Comparison of ENCODE assay signal across 8 cellular contexts in genomic region chr5:138463335-138464017, GRCh38. TPM values are rescaled to one million over a fixed set of nuclear protein-coding genes. Genes with fewer than 3 reads are reported as not detected.
A peak's percentile ranks its signal among the peaks of the same experiment; 100 is the strongest.
DNase-seq lines count a peak whose midpoint lies in the region; ATAC-seq and TF ChIP-seq lines count a peak whose summit lies in the region.

No MANE protein-coding gene starts in this region.

- intact Hi-C loops in activated CD4-positive, alpha-beta T cell treated with anti-CD3 and anti-CD28 coated beads for 36 hours (cut with DNase I, micrococcal nuclease): loop anchor here (1.0 to 10.0 kb wide), 18 partner anchors 13 to 1101 kb away; partner anchors contain the start of genes ETF1 (in 2 of the 2), BRD8 (in 1 of the 2), CDC23 (in 1 of the 2) and FAM13B (in 1 of the 2)
- intact Hi-C loops in gastrocnemius medialis (cut with DNase I; ENCODE audit: low total_unique reads): loop anchor here (1.0 to 10.0 kb wide), 3 partner anchors 39 to 801 kb away; partner anchors contain the start of gene HSPA9

- TF ChIP-seq CTCF in WTC11 (IDR thresholded peaks at IDR 0.05) (no peak), gastrocnemius medialis (IDR thresholded peaks at IDR 0.05 in 4 of 5, conservative IDR thresholded peaks at IDR 0.05 in 1 of 5) (no peak)

- ATAC-seq in activated CD4-positive, alpha-beta T cell treated with anti-CD3 and anti-CD28 coated beads for 36 hours: no peak
- ATAC-seq in WTC11 (no peak), gastrocnemius medialis (peak; percentile 5 to 7), GM21390 (IDR thresholded peaks at IDR 0.05; ENCODE audit: unreplicated experiment) (no peak), HG02588 (IDR thresholded peaks at IDR 0.05; ENCODE audit: unreplicated experiment) (no peak)

- peak overlapping the region; percentile 94 to 99 (median 96) for H3K27ac ChIP-seq in gastrocnemius medialis

- no peak for TF ChIP-seq POLR2A in gastrocnemius medialis (IDR thresholded peaks at IDR 0.05)

- peak overlapping the region; percentile 77 for H3K4me3 Mint-ChIP-seq in activated CD4-positive, alpha-beta T cell treated with anti-CD3 and anti-CD28 coated beads for 36 hours
- H3K4me3 Mint-ChIP-seq in WTC11: peak overlapping the region; percentile 83

- H3K4me1 Mint-ChIP-seq in activated CD4-positive, alpha-beta T cell treated with anti-CD3 and anti-CD28 coated beads for 36 hours: peaks cover 60% of the 10 kb centered on the region
- 0 out of 2 replicates have a peak, but pooled peaks cover 10% of the 10 kb centered on the region for H3K4me1 Mint-ChIP-seq in WTC11

- POLR2A ChIA-PET in activated CD4-positive, alpha-beta T cell treated with anti-CD3 and anti-CD28 coated beads for 36 hours (lab: Charles Lee): interaction anchor here (0.7 to 2.8 kb wide), 4 partner anchors 15 to 80 kb away, joined by 3 to 22 read pairs (median 3); partner anchors contain the start of gene ETF1
- POLR2A ChIA-PET in WTC11 (lab: Charles Lee): interaction anchor here (0.8 to 3.1 kb wide), 4 partner anchors 8 to 80 kb away, joined by 3 to 18 read pairs (median 9); partner anchors contain the start of gene ETF1

- CTCF ChIA-PET in activated CD4-positive, alpha-beta T cell treated with anti-CD3 and anti-CD28 coated beads for 36 hours (lab: Charles Lee): interaction anchor here (0.6 to 2.7 kb wide), 6 partner anchors 11 to 111 kb away, joined by 3 to 10 read pairs (median 6); partner anchors contain the start of gene ETF1
- CTCF ChIA-PET in WTC11 (lab: Charles Lee): interaction anchor here (0.6 to 13.9 kb wide), 14 partner anchors 8 to 924 kb away, joined by 3 to 254 read pairs (median 7); partner anchors contain the start of gene ETF1

- H3K36me3 Mint-ChIP-seq in activated CD4-positive, alpha-beta T cell treated with anti-CD3 and anti-CD28 coated beads for 36 hours (ENCODE audit: low read depth): peaks cover 27% of the 10 kb centered on the region
- peaks cover 20% of the 10 kb centered on the region for H3K36me3 Mint-ChIP-seq in WTC11

- peaks cover 14 to 22% of the 10 kb centered on the region in 2 donors for H3K4me1 ChIP-seq in gastrocnemius medialis

- peak overlapping the region; percentile 78 to 98 (median 90) for H3K4me3 ChIP-seq in gastrocnemius medialis

- in situ Hi-C loops in gastrocnemius medialis (cut with MboI; ENCODE audit: low sequenced_read_pairs in 4 of 4): loop anchor here in 1 of 4 donors (5.0 kb wide), 1 partner anchor 39 kb away; no protein-coding TSS in a partner anchor

- H3K9me3 ChIP-seq in gastrocnemius medialis: no peaks in the 10 kb centered on the region

- peak overlapping the region; percentile 94 for H3K27ac Mint-ChIP-seq in activated CD4-positive, alpha-beta T cell treated with anti-CD3 and anti-CD28 coated beads for 36 hours
- H3K27ac Mint-ChIP-seq in WTC11: peak overlapping the region; percentile 79; the same call in 1 of the 2 replicates

- H3K27me3 ChIP-seq in gastrocnemius medialis: peaks cover 0 to 6% (median 0%) of the 10 kb centered on the region in 3 donors

- no peaks in the 10 kb centered on the region for H3K9me3 Mint-ChIP-seq in activated CD4-positive, alpha-beta T cell treated with anti-CD3 and anti-CD28 coated beads for 36 hours (ENCODE audit: low read depth)
- H3K9me3 Mint-ChIP-seq in WTC11: no peaks in the 10 kb centered on the region

- no peaks in the 10 kb centered on the region for H3K36me3 ChIP-seq in gastrocnemius medialis

- DNase-seq in activated CD4-positive, alpha-beta T cell treated with anti-CD3 and anti-CD28 coated beads for 36 hours: no peak
- DNase-seq in activated CD4-positive, alpha-beta T cell treated with anti-CD3 and anti-CD28 coated beads for 48 hours: no peak
- DNase-seq in WTC11 (ENCODE audit: low spot score) (peak; percentile 36), glomerular visceral epithelial cell (ENCODE audit: extremely low spot score) (peak; percentile 26), gastrocnemius medialis (no peak)
- no peak for DNase-seq in activated CD8-positive, alpha-beta memory T cell treated with anti-CD3 and anti-CD28 coated beads for 24 hours

- no peaks in the 10 kb centered on the region for H3K27me3 Mint-ChIP-seq in activated CD4-positive, alpha-beta T cell treated with anti-CD3 and anti-CD28 coated beads for 36 hours
- H3K27me3 Mint-ChIP-seq in WTC11 (ENCODE audit: low read depth): peaks cover 30% of the 10 kb centered on the region

TF ChIP-seq in WTC11, 78 proteins besides CTCF, POLR2A, EP300 and RAD21:
- TF ChIP-seq ZNF281 (CRISPR knock-in tag; IDR thresholded peaks at IDR 0.05): 0 out of 2 replicates have a peak, but pooled peaks have one; percentile 11
- no peak for TF ChIP-seq ATF3 (CRISPR knock-in tag; conservative IDR thresholded peaks at IDR 0.05)
- no peak for TF ChIP-seq ELF4 (CRISPR knock-in tag; IDR thresholded peaks at IDR 0.05; ENCODE audit: low read depth)
- TF ChIP-seq ZNF219 (CRISPR knock-in tag; IDR thresholded peaks at IDR 0.05; ENCODE audit: borderline replicate concordance): no peak

RNA-seq across cellular contexts. Expression of gene EGR1, which starts 1.8 kb away (rescaled TPM):
- 10 to 100 TPM; 45.3 to 48.8 TPM for total RNA-seq in activated CD4-positive, alpha-beta T cell treated with anti-CD3 and anti-CD28 coated beads for 36 hours
- total RNA-seq in WTC11 (2021): 15.7 to 30.0 TPM (median 28.5 TPM) in 3 replicates
- 10 to 100 TPM in 1 of 4 donors, 1 to 10 TPM in 3; 1.1 to 16.4 (median 7.2) TPM for total RNA-seq in gastrocnemius medialis

RNA-seq across cellular contexts. Expression of gene REEP2, which starts 24.6 kb away (rescaled TPM):
- total RNA-seq in activated CD4-positive, alpha-beta T cell treated with anti-CD3 and anti-CD28 coated beads for 36 hours: 1 to 10 TPM; 4.0 to 5.6 TPM
- total RNA-seq in WTC11 (2021) (47.7 to 51.1 TPM (median 50.9 TPM) in 3 replicates), gastrocnemius medialis (1 to 10 TPM; 1.2 to 7.4 (median 3.4) TPM)

Comparison
In these comparisons a context has a peak if more than half of its experiments do, and no peak if none do; other contexts are left out.
1. ATAC-seq: peak in gastrocnemius medialis (2 of 2); none in activated CD4-positive, alpha-beta T cell treated with anti-CD3 and anti-CD28 coated beads for 36 hours (single experiment), WTC11 (single experiment), GM21390 (single experiment) and HG02588 (single experiment).
2. DNase-seq: peak in WTC11 (single experiment) and glomerular visceral epithelial cell (single experiment); none in activated CD4-positive, alpha-beta T cell treated with anti-CD3 and anti-CD28 coated beads for 36 hours (single experiment), activated CD4-positive, alpha-beta T cell treated with anti-CD3 and anti-CD28 coated beads for 48 hours (single experiment), gastrocnemius medialis (0 of 2) and activated CD8-positive, alpha-beta memory T cell treated with anti-CD3 and anti-CD28 coated beads for 24 hours (single experiment).